ENCODE assay signal across 30 cellular contexts in the genomic region with DNA sequence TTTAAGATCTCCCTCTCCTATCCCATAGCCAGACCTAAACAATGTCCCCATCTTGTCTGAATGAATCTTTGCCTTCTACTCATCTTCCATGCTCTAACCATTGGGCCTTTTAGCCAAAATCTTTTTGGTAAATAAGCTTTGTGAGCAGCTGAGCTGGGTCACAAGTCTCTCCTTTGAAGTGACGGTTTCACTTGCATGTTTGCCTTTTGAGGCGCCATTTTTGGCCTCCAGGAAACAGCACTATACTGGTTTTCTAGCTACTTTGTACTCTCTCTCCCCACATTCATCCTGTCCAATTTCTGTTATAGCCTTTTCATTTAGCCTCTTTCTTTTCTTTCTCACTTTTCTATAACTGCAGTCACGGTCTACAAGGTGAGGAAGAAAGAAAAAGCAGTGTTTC.
"Had no signal": no experiment of that assay in that cellular context is flagged by ENCODE, and none has a peak within 500 bp of the region (broad histone marks: within the 10 kb centered on the region; RNA-seq: fewer than 3 reads in every experiment).

No MANE protein-coding gene starts in this region.

- H3K4me1 Mint-ChIP-seq: activated CD4-positive, alpha-beta T cell treated with anti-CD3 and anti-CD28 coated beads for 36 hours; activated T-helper 17 cell treated with anti-CD3 and anti-CD28 coated beads, Interleukin-2, amount 50 U/mL, for 72 hours; central memory CD8-positive, alpha-beta T cell had no signal

- H3K4me3 ChIP-seq: coronary artery, dorsolateral prefrontal cortex, esophagus muscularis mucosa, gastrocnemius medialis, heart left ventricle had no signal

- H3K9me3 Mint-ChIP-seq: activated CD4-positive, alpha-beta memory T cell treated with anti-CD3 and anti-CD28 coated beads for 36 hours; central memory CD8-positive, alpha-beta T cell; dendritic cell treated with granulocyte-macrophage colony-stimulating factor and Interleukin-4, amounts not matched to agents 40 ng/mL and 50 ng/mL, for 4 days; endodermal cell had no signal

- H3K36me3 ChIP-seq: brain microvascular endothelial cell, esophagus muscularis mucosa, gastrocnemius medialis, heart left ventricle had no signal

- H3K27me3 Mint-ChIP-seq: activated CD4-positive, alpha-beta T cell treated with anti-CD3 and anti-CD28 coated beads for 36 hours; activated CD8-positive, alpha-beta memory T cell treated with anti-CD3 and anti-CD28 coated beads, Interleukin-2, amount 10 ng/mL, durations not matched to agents 7 days and 5 days; central memory CD8-positive, alpha-beta T cell had no signal

- H3K4me1 ChIP-seq: esophagus muscularis mucosa, gastrocnemius medialis, heart left ventricle had no signal

- ATAC-seq: activated CD4-positive, alpha-beta T cell treated with anti-CD3 and anti-CD28 coated beads for 36 hours; activated CD8-positive, alpha-beta memory T cell treated with anti-CD3 and anti-CD28 coated beads, Interleukin-2, amount 10 ng/mL, durations not matched to agents 7 days and 5 days; activated CD8-positive, alpha-beta T cell treated with anti-CD3 and anti-CD28 coated beads, Interleukin-2, amount 10 ng/mL, durations not matched to agents 7 days and 5 days; activated T-helper 17 cell treated with anti-CD3 and anti-CD28 coated beads, Interleukin-2, amount 50 U/mL, for 72 hours; foreskin keratinocyte; gastrocnemius medialis; heart left ventricle had no signal

- H3K27ac Mint-ChIP-seq: activated CD4-positive, alpha-beta memory T cell treated with anti-CD3 and anti-CD28 coated beads for 36 hours; activated CD4-positive, alpha-beta T cell treated with anti-CD3 and anti-CD28 coated beads for 36 hours; activated CD4-positive, alpha-beta T cell treated with anti-CD3 and anti-CD28 coated beads, Interleukin-2, amount 10 ng/mL, durations not matched to agents 24 days and 14 days; activated CD8-positive, alpha-beta memory T cell treated with anti-CD3 and anti-CD28 coated beads, Interleukin-2, amount 10 ng/mL, durations not matched to agents 7 days and 5 days; activated CD8-positive, alpha-beta T cell treated with anti-CD3 and anti-CD28 coated beads, Interleukin-2, amount 10 ng/mL, durations not matched to agents 7 days and 5 days; activated naive CD8-positive, alpha-beta T cell; activated T-helper 17 cell treated with anti-CD3 and anti-CD28 coated beads, Interleukin-2, amount 50 U/mL, for 72 hours; dendritic cell treated with granulocyte-macrophage colony-stimulating factor and Interleukin-4, amounts not matched to agents 40 ng/mL and 50 ng/mL, for 4 days had no signal

- H3K36me3 Mint-ChIP-seq: activated CD4-positive, alpha-beta memory T cell treated with anti-CD3 and anti-CD28 coated beads for 36 hours; activated CD8-positive, alpha-beta memory T cell treated with anti-CD3 and anti-CD28 coated beads, Interleukin-2, amount 10 ng/mL, durations not matched to agents 7 days and 5 days; activated naive CD8-positive, alpha-beta T cell had no signal

- H3K27ac ChIP-seq: brain microvascular endothelial cell, coronary artery, dorsolateral prefrontal cortex, esophagus muscularis mucosa, foreskin keratinocyte, gastrocnemius medialis, heart left ventricle had no signal

- DNase-seq: activated CD4-positive, alpha-beta memory T cell treated with anti-CD3 and anti-CD28 coated beads for 36 hours; activated CD4-positive, alpha-beta T cell treated with anti-CD3 and anti-CD28 coated beads for 36 hours; activated CD4-positive, alpha-beta T cell treated with anti-CD3 and anti-CD28 coated beads, Interleukin-2, amount 10 ng/mL, durations not matched to agents 24 days and 14 days; activated CD4-positive, CD25-positive, alpha-beta regulatory T cell; activated CD4-positive, CD25-positive, alpha-beta regulatory T cell treated with anti-CD3 and anti-CD28 coated beads, Interleukin-2, amount 50 U/mL, for 72 hours; activated CD8-positive, alpha-beta memory T cell treated with anti-CD3 and anti-CD28 coated beads, Interleukin-2, amount 10 ng/mL, durations not matched to agents 7 days and 5 days; activated CD8-positive, alpha-beta memory T cell treated with anti-CD3 and anti-CD28 coated beads, Interleukin-2, amount 50 U/mL, for 4 hours; activated CD8-positive, alpha-beta T cell treated with anti-CD3 and anti-CD28 coated beads, Interleukin-2, amount 10 ng/mL, durations not matched to agents 7 days and 5 days; activated effector memory CD4-positive, alpha-beta T cell treated with Interleukin-2 at 50 U/mL for 16 hours; activated gamma-delta T cell treated with Interleukin-2 at 50 U/mL for 16 hours; activated naive CD4-positive, alpha-beta T cell treated with anti-CD3 and anti-CD28 coated beads, Interleukin-2, amount 50 U/mL, for 16 hours; activated naive CD4-positive, alpha-beta T cell treated with Interleukin-2 at 50 U/mL for 16 hours; activated T-cell treated with anti-CD3 and anti-CD28 coated beads, Interleukin-2, amount 50 U/mL, for 1 hour; amniotic stem cell; anterior cingulate cortex; brain microvascular endothelial cell; dorsolateral prefrontal cortex; effector memory CD4-positive, alpha-beta T cell; endodermal cell; foreskin keratinocyte; gastrocnemius medialis; glutamatergic neuron; heart left ventricle; T-helper 2 cell had no signal

- H3K4me3 Mint-ChIP-seq: activated CD4-positive, alpha-beta memory T cell treated with anti-CD3 and anti-CD28 coated beads for 36 hours; activated CD4-positive, alpha-beta T cell treated with anti-CD3 and anti-CD28 coated beads for 36 hours; activated CD4-positive, alpha-beta T cell treated with anti-CD3 and anti-CD28 coated beads, Interleukin-2, amount 10 ng/mL, durations not matched to agents 24 days and 14 days; activated CD8-positive, alpha-beta memory T cell treated with anti-CD3 and anti-CD28 coated beads, Interleukin-2, amount 10 ng/mL, durations not matched to agents 7 days and 5 days; activated CD8-positive, alpha-beta T cell treated with anti-CD3 and anti-CD28 coated beads, Interleukin-2, amount 10 ng/mL, durations not matched to agents 7 days and 5 days; activated naive CD8-positive, alpha-beta T cell; activated T-helper 17 cell treated with anti-CD3 and anti-CD28 coated beads, Interleukin-2, amount 50 U/mL, for 72 hours; central memory CD8-positive, alpha-beta T cell; dendritic cell treated with granulocyte-macrophage colony-stimulating factor and Interleukin-4, amounts not matched to agents 40 ng/mL and 50 ng/mL, for 4 days; endodermal cell had no signal

- H3K27me3 ChIP-seq: brain microvascular endothelial cell, esophagus muscularis mucosa, foreskin keratinocyte, gastrocnemius medialis, heart left ventricle had no signal

- H3K9me3 ChIP-seq: esophagus muscularis mucosa, gastrocnemius medialis, heart left ventricle had no signal
